In genomic region chr6:52187098-52187497, GRCh38 we compare ENCODE assay signal across 24 cellular contexts. TPM values are rescaled to one million over a fixed set of nuclear protein-coding genes. Genes with fewer than 3 reads are reported as not detected.
"Had no signal": no experiment of that assay in that cellular context is flagged by ENCODE, and none has a peak within 500 bp of the region (broad histone marks: within the 10 kb centered on the region; RNA-seq: fewer than 3 reads in every experiment).

No MANE protein-coding gene starts in this region.

- DNase-seq: Karpas-422, KG1, MG63, NCI-H1092 treated with DMSO at 0.1 percent for 48 hours, NCI-H1417, NCI-H1436 treated with DMSO at 0.1 percent for 48 hours, NCI-H1694 treated with DMSO at 0.1 percent for 48 hours, NCI-H1930, NCI-H2081, NCI-H2107, NCI-H2227 treated with DMSO at 0.1 percent for 48 hours, NCI-H524, NCI-H526 treated with DMSO at 0.1 percent for 48 hours, NCI-H748 treated with DMSO at 0.1 percent for 48 hours, PC-3, SHP77 treated with DMSO at 0.1 percent for 48 hours, SJCRH30, T-helper 1 cell had no signal

- H3K27me3 ChIP-seq: SJCRH30 had no signal

- ATAC-seq: Panc1, PC-3, Right ventricle myocardium inferior, SK-N-SH treated with all-trans-retinoic acid at 6 μM for 48 hours had no signal

- H3K4me3 ChIP-seq: MG63, SJCRH30 had no signal

- H3K4me1 ChIP-seq: SJCRH30 had no signal

- H3K36me3 ChIP-seq: MG63, SJCRH30 had no signal

- H3K27ac ChIP-seq: SJCRH30 had no signal

- H3K9me3 ChIP-seq: MG63, SJCRH30 had no signal

RNA-seq across cellular contexts. Expression of gene IL17A, which starts 0.9 kb away (rescaled TPM):
- total RNA-seq: HT1080, NCI-H460, OCI-LY7, PC-3, Right ventricle myocardium inferior, SJCRH30 had no signal

RNA-seq across cellular contexts. Expression of gene IL17F, which starts 57.2 kb away (rescaled TPM):
- total RNA-seq: HT1080, NCI-H460, OCI-LY7, PC-3, Right ventricle myocardium inferior, SJCRH30 had no signal
